Comparison of ENCODE assay signal across 17 cellular contexts in genomic region chr5:27465140-27465539, GRCh38.
"Had no signal": no experiment of that assay in that cellular context is flagged by ENCODE, and none has a peak within 500 bp of the region (broad histone marks: within the 10 kb centered on the region; RNA-seq: fewer than 3 reads in every experiment).

No MANE protein-coding gene starts in this region.

- H3K36me3 ChIP-seq: brain microvascular endothelial cell, left ventricle myocardium inferior, ovary, tibial artery, vagina had no signal

- H3K9me3 ChIP-seq: ovary, tibial artery, vagina had no signal

- DNase-seq: activated CD4-positive, alpha-beta T cell treated with anti-CD3 and anti-CD28 coated beads, Interleukin-2, amount 50 U/mL, for 1 hour; activated naive CD4-positive, alpha-beta T cell; activated naive CD8-positive, alpha-beta T cell treated with anti-CD3 and anti-CD28 coated beads, Interleukin-2, amount 10 ng/mL, durations not matched to agents 7 days and 5 days; anterior cingulate cortex; brain microvascular endothelial cell; effector memory CD4-positive, alpha-beta T cell; foreskin keratinocyte; glutamatergic neuron; left ventricle myocardium inferior; mucosa of descending colon; naive thymus-derived CD4-positive, alpha-beta T cell; ovary; stimulated activated CD4-positive, alpha-beta T cell treated with anti-CD3 and anti-CD28 coated beads, Interleukin-12 subunit alpha, Interleukin-12 subunit beta, amount 100 ng/mL, for 4 hours; tibial artery had no signal

- ATAC-seq: foreskin keratinocyte; mucosa of descending colon; naive thymus-derived CD4-positive, alpha-beta T cell; stimulated activated memory B cell treated with anti-CD40 and anti-IgM and Interleukin-4, amounts not matched to agents 10 μg/mL and 1 μg/mL and 100 μg/mL, for 72 hours had no signal

- H3K27me3 ChIP-seq: brain microvascular endothelial cell, foreskin keratinocyte, ovary, tibial artery, vagina had no signal

- H3K4me1 ChIP-seq: foreskin keratinocyte, left ventricle myocardium inferior, tibial artery, vagina had no signal

- H3K4me3 ChIP-seq: coronary artery, left ventricle myocardium inferior, mucosa of descending colon, ovary, tibial artery, vagina had no signal

- H3K27ac ChIP-seq: brain microvascular endothelial cell, coronary artery, foreskin keratinocyte, left ventricle myocardium inferior, ovary, tibial artery, vagina had no signal
